23 cellular contexts compared by ENCODE assay signal in the genomic region with DNA sequence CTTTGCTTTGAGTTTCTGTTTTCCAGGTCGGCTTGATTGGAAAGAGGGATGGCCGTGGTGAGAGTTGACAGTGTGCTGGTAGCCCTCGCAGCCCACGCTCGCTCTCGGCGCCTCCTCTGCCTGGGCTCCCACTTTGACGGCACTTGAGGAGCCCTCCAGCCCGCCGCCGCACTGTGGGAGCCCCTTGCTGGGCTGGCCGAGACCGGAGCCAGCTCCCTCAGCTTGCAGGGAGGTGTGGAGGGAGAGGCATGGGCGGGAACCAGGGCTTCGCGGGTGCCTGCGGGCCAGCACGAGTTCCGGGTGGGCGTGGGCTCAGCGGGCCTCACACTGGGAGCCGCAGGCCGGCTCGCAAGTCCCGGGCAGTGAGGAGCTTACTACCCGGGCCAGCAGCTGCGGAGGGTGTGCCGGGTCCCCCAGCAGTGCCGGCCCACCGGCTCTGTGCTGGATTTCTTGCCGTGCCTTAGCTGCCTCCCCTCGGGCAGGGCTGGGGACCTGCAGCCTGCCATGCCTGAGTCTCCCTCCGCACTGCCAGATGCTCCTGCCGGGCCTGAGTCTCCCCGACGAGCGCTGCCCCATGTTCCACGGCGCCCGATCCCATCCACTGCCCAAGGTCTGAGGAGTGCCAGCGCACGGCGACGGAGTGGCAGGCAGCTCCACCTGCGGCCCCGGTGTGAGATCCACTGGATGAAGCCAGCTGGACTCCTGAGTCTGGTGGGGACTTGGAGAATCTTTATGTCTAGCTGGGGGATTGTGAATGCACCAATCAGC.
A peak's percentile ranks its signal among the peaks of the same experiment; 100 is the strongest.
DNase-seq lines count a peak whose midpoint lies in the region; ATAC-seq, FAIRE-seq and TF ChIP-seq lines count a peak whose summit lies in the region.
"Had no signal": no experiment of that assay in that cellular context is flagged by ENCODE, and none has a peak within 500 bp of the region (broad histone marks: within the 10 kb centered on the region; RNA-seq: fewer than 3 reads in every experiment).

No MANE protein-coding gene starts in this region.

- H3K4me1 ChIP-seq in ES-I3 (ENCODE audit: insufficient read depth, low read length), result peaks cover 18% of the 10 kb centered on the region; the same call in 1 of the 2 replicates
- H3K4me1 ChIP-seq in lower lobe of right lung, result no peaks in the 10 kb centered on the region
- H3K4me1 ChIP-seq in neural progenitor cell, result peaks cover 6% of the 10 kb centered on the region
- no peaks in the 10 kb centered on the region for H3K4me1 ChIP-seq in breast epithelium
- peaks cover 31% of the 10 kb centered on the region for H3K4me1 ChIP-seq in A673 (ENCODE audit: insufficient read depth, low read length, poor library complexity, severe bottlenecking)

- H3K4me3 ChIP-seq in lower lobe of right lung (no peak overlapping the region), neural progenitor cell (no peak overlapping the region), breast epithelium (no peak overlapping the region), A673 (ENCODE audit: low read depth, low read length, poor library complexity, severe bottlenecking) (no peak overlapping the region)

- H3K27me3 Mint-ChIP-seq in chondrocyte (ENCODE audit: low read depth) (no peaks in the 10 kb centered on the region), neural progenitor cell (ENCODE audit: insufficient read depth, low read depth) (peaks cover 5% of the 10 kb centered on the region)
- H3K27me3 Mint-ChIP-seq: CD8-positive, alpha-beta memory T cell had no signal

- DNase-seq in chondrocyte (ENCODE audit: low spot score) (no peak), lower lobe of right lung (peak; percentile 34), neural progenitor cell (ENCODE audit: low spot score) (no peak), breast epithelium (ENCODE audit: low spot score in 2 of 2) (no peak), A673 (ENCODE audit: low spot score) (no peak), RCC 7860 (ENCODE audit: low spot score) (no peak)
- DNase-seq: 8988T; AML-193; Calu3; CD8-positive, alpha-beta memory T cell; GDM1; MM.1S; NCI-H1048; NCI-H1417 treated with DMSO at 0.1 percent for 48 hours; NCI-H187; NCI-H446; NCI-H526; SHP77 had no signal

- H3K4me1 Mint-ChIP-seq in chondrocyte (ENCODE audit: low read depth) (peaks cover 34% of the 10 kb centered on the region), neural progenitor cell (peaks cover 26% of the 10 kb centered on the region)
- H3K4me1 Mint-ChIP-seq: CD8-positive, alpha-beta memory T cell had no signal

- POLR2A ChIA-PET in A673 (lab: Charles Lee; ENCODE audit: low non-redundant PET), result no interaction called here

- TF ChIP-seq CTCF in chondrocyte (IDR thresholded peaks at IDR 0.05) (no peak), lower lobe of right lung (IDR thresholded peaks at IDR 0.05) (no peak), neural progenitor cell (IDR thresholded peaks at IDR 0.05) (no peak), breast epithelium (IDR thresholded peaks at IDR 0.05) (no peak), A673 (conservative IDR thresholded peaks at IDR 0.05; ENCODE audit: low read depth, low read length) (no peak)

- no peak for FAIRE-seq in RCC 7860 (lab: Jason Lieb, UNC)
- FAIRE-seq: GM18507 had no signal

- no TSS peak for BruUV-seq in A673 (replicated peaks; lab: Mats Ljungman, UMichigan)

- no peak overlapping the region for H3K27ac ChIP-seq in lower lobe of right lung
- H3K27ac ChIP-seq in neural progenitor cell, result no peak overlapping the region
- no peak overlapping the region for H3K27ac ChIP-seq in breast epithelium
- H3K27ac ChIP-seq in A673 (ENCODE audit: low read depth, low read length, poor library complexity, severe bottlenecking), result no peak overlapping the region
- H3K27ac ChIP-seq: C4-2B had no signal

- H3K4me3 Mint-ChIP-seq in chondrocyte (ENCODE audit: unreplicated experiment), result peak overlapping the region; percentile 75
- no peak overlapping the region for H3K4me3 Mint-ChIP-seq in neural progenitor cell
- H3K4me3 Mint-ChIP-seq: CD8-positive, alpha-beta memory T cell had no signal

- no peaks in the 10 kb centered on the region for H3F3A ChIP-seq in neural progenitor cell (ENCODE audit: low read depth)

- no peak overlapping the region for H2AFZ ChIP-seq in neural progenitor cell (replicated peaks)

- no peaks in the 10 kb centered on the region for H4K20me1 ChIP-seq in neural progenitor cell (ENCODE audit: low read depth)

- peak overlapping the region; percentile 83; the same call in 1 of the 2 replicates for H3K9ac ChIP-seq in ES-I3 (ENCODE audit: low read depth, low read length)
- no peak overlapping the region for H3K9ac ChIP-seq in neural progenitor cell

- H3K27ac Mint-ChIP-seq in chondrocyte (ENCODE audit: unreplicated experiment) (no peak overlapping the region), neural progenitor cell (peak overlapping the region; percentile 91)
- H3K27ac Mint-ChIP-seq: CD8-positive, alpha-beta memory T cell had no signal

- no peaks in the 10 kb centered on the region for H3K9me3 ChIP-seq in ES-I3 (ENCODE audit: control insufficient read depth, insufficient read depth, low read length)
- no peaks in the 10 kb centered on the region for H3K9me3 ChIP-seq in lower lobe of right lung
- no peaks in the 10 kb centered on the region for H3K9me3 ChIP-seq in neural progenitor cell (ENCODE audit: low read depth)
- peaks cover 0 to 4% of the 10 kb centered on the region in 2 donors for H3K9me3 ChIP-seq in breast epithelium
- H3K9me3 ChIP-seq in A673 (ENCODE audit: low read depth, low read length, poor library complexity, severe bottlenecking), result no peaks in the 10 kb centered on the region

- intact Hi-C loops in lower lobe of right lung (cut with DNase I), result no loop called here
- intact Hi-C loops in breast epithelium (cut with DNase I; ENCODE audit: low total_unique reads), result no loop called here
- intact Hi-C loops in A673 (cut with micrococcal nuclease; ENCODE audit: unreplicated experiment), result loop anchor here (5.0 to 10.0 kb wide), 3 partner anchors 42 to 725 kb away; no protein-coding TSS in a partner anchor

- CTCF ChIA-PET in A673 (lab: Charles Lee), result no interaction called here

- ATAC-seq in lower lobe of right lung (no peak), GM19467 (IDR thresholded peaks at IDR 0.05; ENCODE audit: unreplicated experiment) (no peak)
- ATAC-seq: HCT116 had no signal

- no peak for TF ChIP-seq POLR2A in breast epithelium (IDR thresholded peaks at IDR 0.05)

- H3K36me3 Mint-ChIP-seq in chondrocyte (ENCODE audit: low read depth) (no peaks in the 10 kb centered on the region), neural progenitor cell (no peaks in the 10 kb centered on the region)
- H3K36me3 Mint-ChIP-seq: CD8-positive, alpha-beta memory T cell had no signal

- H3K4me2 ChIP-seq in neural progenitor cell, result no peak overlapping the region

- H3K9me3 Mint-ChIP-seq in chondrocyte (ENCODE audit: low read depth) (no peaks in the 10 kb centered on the region), neural progenitor cell (peaks cover 9% of the 10 kb centered on the region)

- H3K27me3 ChIP-seq in lower lobe of right lung (ENCODE audit: low read depth) (no peaks in the 10 kb centered on the region), neural progenitor cell (no peaks in the 10 kb centered on the region), breast epithelium (no peaks in the 10 kb centered on the region), A673 (replicated peaks; ENCODE audit: insufficient read depth, low read depth, low read length, poor library complexity) (no peaks in the 10 kb centered on the region)

- 0 out of 2 replicates have a peak, but pooled peaks cover 3% of the 10 kb centered on the region for H3K36me3 ChIP-seq in ES-I3 (ENCODE audit: insufficient read depth, low read length)
- no peaks in the 10 kb centered on the region for H3K36me3 ChIP-seq in lower lobe of right lung
- no peaks in the 10 kb centered on the region for H3K36me3 ChIP-seq in neural progenitor cell
- H3K36me3 ChIP-seq in breast epithelium, result no peaks in the 10 kb centered on the region
- H3K36me3 ChIP-seq in A673 (ENCODE audit: insufficient read depth, low read length, poor library complexity, severe bottlenecking), result no peaks in the 10 kb centered on the region

- no peaks in the 10 kb centered on the region for H3K79me2 ChIP-seq in neural progenitor cell (ENCODE audit: low read depth)
